In genomic region chr19:50133518-50134492, GRCh38 we compare ENCODE assay signal across 11 cellular contexts. TPM values are rescaled to one million over a fixed set of nuclear protein-coding genes. Genes with fewer than 3 reads are reported as not detected.
DNase-seq lines count a peak whose midpoint lies in the region; ATAC-seq, FAIRE-seq and TF ChIP-seq lines count a peak whose summit lies in the region.
"Not testable (repeated sequence)": the region's sequence is repeated elsewhere in the genome, so short reads cannot be mapped to it uniquely, and the experiment has no call there.
"Had no signal": no experiment of that assay in that cellular context is flagged by ENCODE, and none has a peak within 500 bp of the region (broad histone marks: within the 10 kb centered on the region; RNA-seq: fewer than 3 reads in every experiment).

No MANE protein-coding gene starts in this region.

- not testable (repeated sequence) for H3K9me3 Mint-ChIP-seq in H9

- H3K27ac ChIP-seq in H9 (ENCODE audit: insufficient read length, low read depth, low read length); Panc1 (ENCODE audit: low read length); K562 (ENCODE audit: extremely low read depth, low read depth, low read length); HepG2 (ENCODE audit: extremely low read length, insufficient read depth, low read length); upper lobe of right lung: not testable (repeated sequence)
- peak overlapping the region; percentile 53; the same call in 1 of the 2 replicates for H3K27ac ChIP-seq in VCaP

- POLR2A ChIA-PET in Panc1 (lab: Charles Lee); K562 (lab: Yijun Ruan, JAX); HepG2 (lab: Yijun Ruan, JAX): not testable (repeated sequence)

- not testable (repeated sequence) for H3K79me1 ChIP-seq in H9 (ENCODE audit: insufficient read depth, low read depth, low read length, poor library complexity, severe bottlenecking)

- intact Hi-C loops in Panc1 (cut with micrococcal nuclease; ENCODE audit: unreplicated experiment); K562 (cut with micrococcal nuclease); HepG2 (cut with micrococcal nuclease; ENCODE audit: unreplicated experiment); posterior vena cava (cut with DNase I); upper lobe of right lung (cut with DNase I): not testable (repeated sequence)

- H3K14ac ChIP-seq in H9 (ENCODE audit: insufficient read depth, low read length): not testable (repeated sequence)

- H3K27ac Mint-ChIP-seq in H9: not testable (repeated sequence)

- not testable (repeated sequence) for H3K9ac ChIP-seq in H9 (ENCODE audit: extremely low read depth, insufficient read length, low read length); K562 (ENCODE audit: insufficient read depth in 1 of 2, low read depth in 2 of 2, low read length in 2 of 2); HepG2 (ENCODE audit: insufficient read depth, low read depth, low read length)

- in situ Hi-C loops in Panc1 (cut with HindIII; ENCODE audit: low pct_unique_long_range_greater_than_20kb, low sequenced_read_pairs); K562 (cut with MboI); HepG2 (cut with HindIII; ENCODE audit: extremely low pct_ligation_motif_present, low pct_unique_long_range_greater_than_20kb): not testable (repeated sequence)

- not testable (repeated sequence) for H3K9me1 ChIP-seq in K562 (ENCODE audit: control insufficient read depth, insufficient read depth, low read length)

- H3K23ac ChIP-seq in H9 (ENCODE audit: insufficient read length, low read depth, low read length): not testable (repeated sequence)

- not testable (repeated sequence) for TF ChIP-seq EP300 in K562 (IDR thresholded peaks at IDR 0.05; ENCODE audit: low read length); HepG2 (IDR thresholded peaks at IDR 0.05; ENCODE audit: low read depth in 2 of 2, low read length in 2 of 2); HepG2 (CRISPR knock-in tag; IDR thresholded peaks at IDR 0.05; ENCODE audit: borderline replicate concordance)

- not testable (repeated sequence) for H4K91ac ChIP-seq in H9 (ENCODE audit: insufficient read length, low read depth, low read length)

- H3K4me3 Mint-ChIP-seq in H9: not testable (repeated sequence)

- DNase-seq in H9; Panc1 (ENCODE audit: low read depth, low spot score); K562 (ENCODE audit: extremely low read depth in 1 of 4, low spot score in 3 of 4); HepG2 (ENCODE audit: low spot score): not testable (repeated sequence)
- peak; percentile 3 for DNase-seq in posterior vena cava (ENCODE audit: low spot score)
- peak; percentile 63 for DNase-seq in upper lobe of right lung

- H4K8ac ChIP-seq in H9 (replicated peaks; ENCODE audit: insufficient read length, low read depth, low read length): not testable (repeated sequence)

- not testable (repeated sequence) for TF ChIP-seq POLR2A in K562 (conservative IDR thresholded peaks at IDR 0.05); HepG2 (IDR thresholded peaks at IDR 0.05; ENCODE audit: insufficient read depth in 1 of 2, low read depth in 2 of 2, low read length in 2 of 2)

- not testable (repeated sequence) for H2BK20ac ChIP-seq in H9 (ENCODE audit: low read depth, low read length, poor library complexity, severe bottlenecking)

- not testable (repeated sequence) for H3K4me3 ChIP-seq in Panc1 (ENCODE audit: low read depth in 2 of 2, low read length in 2 of 2); HepG2 (replicated peaks in 1 of 3; ENCODE audit: insufficient read depth in 1 of 3, low read depth in 2 of 3, low read length in 3 of 3); upper lobe of right lung
- H3K4me3 ChIP-seq in K562: peak overlapping the region; percentile 22; the same call in 1 of the 2 replicates

- H3K18ac ChIP-seq in H9 (ENCODE audit: insufficient read length, low read depth, low read length): not testable (repeated sequence)

- not testable (repeated sequence) for ATAC-seq in Panc1, K562, HepG2, upper lobe of right lung

- CTCF ChIA-PET in Panc1 (lab: Charles Lee); K562 (lab: Yijun Ruan, JAX; ENCODE audit: low intra/inter-chr PET ratio); HepG2 (lab: Yijun Ruan, JAX; ENCODE audit: low intra/inter-chr PET ratio, low total read pairs): not testable (repeated sequence)

- not testable (repeated sequence) for H3K36me3 ChIP-seq in Panc1 (ENCODE audit: control insufficient read depth, insufficient read depth, low read length); K562 (ENCODE audit: control insufficient read depth, insufficient read depth, low read length); HepG2 (replicated peaks in 1 of 2; ENCODE audit: control insufficient read depth in 1 of 2, insufficient read depth in 2 of 2, low read length in 2 of 2); upper lobe of right lung

- not testable (repeated sequence) for H2BK15ac ChIP-seq in H9 (ENCODE audit: low read depth, low read length)

- H3K4me2 ChIP-seq in H9 (ENCODE audit: insufficient read depth, insufficient read length, low read length); HepG2 (ENCODE audit: low read depth, low read length): not testable (repeated sequence)
- peak overlapping the region; percentile 49 for H3K4me2 ChIP-seq in K562 (ENCODE audit: insufficient read depth, low read length)

- BruUV-seq in Panc1 (replicated peaks; lab: Mats Ljungman, UMichigan); K562 (replicated peaks; lab: Mats Ljungman, UMichigan); HepG2 (replicated peaks; lab: Mats Ljungman, UMichigan): not testable (repeated sequence)

- not testable (repeated sequence) for H3K23me2 ChIP-seq in H9 (ENCODE audit: insufficient read length, low read depth, low read length, poor library complexity, severe bottlenecking)

- H3K27me3 Mint-ChIP-seq in H9 (ENCODE audit: low read depth): not testable (repeated sequence)

- H4K5ac ChIP-seq in H9 (ENCODE audit: insufficient read length, low read depth, low read length): not testable (repeated sequence)

- H2BK120ac ChIP-seq in H9 (ENCODE audit: low read depth, low read length, poor library complexity, severe bottlenecking): peak overlapping the region; percentile 61

- not testable (repeated sequence) for H3K27me3 ChIP-seq in H9 (ENCODE audit: insufficient read depth, low read length); Panc1 (ENCODE audit: control insufficient read depth, insufficient read depth, low read length); K562 (ENCODE audit: control insufficient read depth in 2 of 2, insufficient read depth in 2 of 2, low read length in 2 of 2); HepG2 (ENCODE audit: control insufficient read depth in 1 of 2, insufficient read depth in 2 of 2, low read length in 2 of 2)
- H3K27me3 ChIP-seq in upper lobe of right lung: peaks cover 13% of the 10 kb centered on the region

- H3K36me3 Mint-ChIP-seq in H9 (ENCODE audit: insufficient read depth in 1 of 3, low read depth in 3 of 3): not testable (repeated sequence)

- H2AK5ac ChIP-seq in H9 (ENCODE audit: insufficient read length, low read length): not testable (repeated sequence)

- H3T11ph ChIP-seq in H9 (ENCODE audit: low read length): not testable (repeated sequence)

- H2AFZ ChIP-seq in H9 (ENCODE audit: low read length); K562 (ENCODE audit: low read depth, low read length); HepG2 (ENCODE audit: low read length): not testable (repeated sequence)

- not testable (repeated sequence) for H3K9me3 ChIP-seq in H9 (ENCODE audit: control insufficient read depth, low read depth, low read length); Panc1 (ENCODE audit: control insufficient read depth, insufficient read depth, low read depth, low read length); K562 (replicated peaks; ENCODE audit: control insufficient read depth, insufficient read depth, low read depth, low read length); HepG2 (ENCODE audit: low read length); upper lobe of right lung

- not testable (repeated sequence) for H2BK12ac ChIP-seq in H9 (ENCODE audit: insufficient read length, low read depth, low read length)

- WGBS in H9 (ENCODE audit: extremely low coverage, insufficient read length, low lambda C conversion rate): no CpG with 5 or more reads among the region's 31 CpGs
- WGBS in K562 (ENCODE audit: insufficient coverage, low coverage, missing lambda C conversion rate): 11% methylated on average over 16 of the region's 31 CpGs
- WGBS in HepG2 (ENCODE audit: low lambda C conversion rate): 42% methylated on average over 25 of the region's 31 CpGs

- not testable (repeated sequence) for H3K4me1 ChIP-seq in H9 (ENCODE audit: insufficient read depth, low read length); Panc1 (ENCODE audit: control insufficient read depth, insufficient read depth, low read length); K562 (replicated peaks in 1 of 2; ENCODE audit: control insufficient read depth in 2 of 2, insufficient read depth in 2 of 2, low read length in 2 of 2); upper lobe of right lung
- peaks cover 13% of the 10 kb centered on the region for H3K4me1 ChIP-seq in HepG2 (ENCODE audit: insufficient read depth, low read length)

- H3K56ac ChIP-seq in H9 (ENCODE audit: insufficient read length, low read depth, low read length): not testable (repeated sequence)

- H3K4ac ChIP-seq in H9 (ENCODE audit: low read depth, low read length): not testable (repeated sequence)

- H2BK5ac ChIP-seq in H9 (ENCODE audit: insufficient read length, low read length): not testable (repeated sequence)

- not testable (repeated sequence) for FAIRE-seq in K562 (lab: Jason Lieb, UNC); HepG2 (lab: Jason Lieb, UNC)

- not testable (repeated sequence) for H3K79me2 ChIP-seq in H9 (ENCODE audit: insufficient read depth, low read length); K562 (ENCODE audit: control insufficient read depth, insufficient read depth, low read length); HepG2 (ENCODE audit: insufficient read depth, low read length)

- peak; percentile 40; the same call in 2 of the 3 replicates for TF ChIP-seq CTCF in H9 (conservative IDR thresholded peaks at IDR 0.05)
- peak; percentile 63 for TF ChIP-seq CTCF in Panc1 (IDR thresholded peaks at IDR 0.05)
- TF ChIP-seq CTCF in VCaP (conservative IDR thresholded peaks at IDR 0.05); K562 (IDR thresholded peaks at IDR 0.05 in 2 of 3, conservative IDR thresholded peaks at IDR 0.05 in 1 of 3; ENCODE audit: insufficient read depth in 2 of 3, low read depth in 1 of 3, low read length in 3 of 3); upper lobe of right lung (IDR thresholded peaks at IDR 0.05): not testable (repeated sequence)
- 0 out of 2 replicates have a peak, but pooled peaks have one; percentile 24 for TF ChIP-seq CTCF in HepG2 (CRISPR knock-in tag; IDR thresholded peaks at IDR 0.05)

- H4K20me1 ChIP-seq in H9 (ENCODE audit: control insufficient read depth, insufficient read depth, insufficient read length); K562 (replicated peaks; ENCODE audit: control insufficient read depth, insufficient read depth, low read length); HepG2 (ENCODE audit: insufficient read depth, low read length): not testable (repeated sequence)

- H3K4me1 Mint-ChIP-seq in H9: not testable (repeated sequence)

- TF ChIP-seq RAD21 in K562 (CRISPR knock-in tag; conservative IDR thresholded peaks at IDR 0.05 in 1 of 2, IDR thresholded peaks at IDR 0.05 in 1 of 2); HepG2 (CRISPR knock-in tag; IDR thresholded peaks at IDR 0.05): not testable (repeated sequence)

RNA-seq across cellular contexts. Expression of gene IZUMO2, which starts 29.3 kb away (rescaled TPM):
- total RNA-seq in H9 (2021) (0.81 TPM in 1 of 2 replicates, not detected in the other), Panc1 (2021; ENCODE audit: unreplicated experiment) (not detected), K562 (2014; rRNA removed) (not detected in 2 replicates), K562 (2014; rRNA removed; fragmentation: Illumina TruSeq; extraction: Trizol) (not detected in 2 replicates), K562 (2015; rRNA removed; fragmentation: Illumina TruSeq; extraction: Trizol) (not detected in 2 replicates), K562 (2021) (not detected in 2 replicates), HepG2 (2016; rRNA removed; fragmentation: Illumina TruSeq; extraction: Trizol) (not detected in 2 replicates), posterior vena cava (not detected), upper lobe of right lung (not detected)
- polyA plus RNA-seq in Panc1 (2012; ENCODE audit: insufficient read length): not detected
- not detected in 2 replicates for total RNA-seq in K562 (2011; cell fraction: chromatin; rRNA removed; ENCODE audit: low replicate concordance)
- total RNA-seq in K562 (2011; cell fraction: nucleolus; rRNA removed): not detected in 2 replicates
- not detected in 2 replicates for total RNA-seq in K562 (2011; cell fraction: nucleoplasm; rRNA removed)
- polyA plus RNA-seq in K562 (2011; rRNA removed) (not detected in 2 replicates), K562 (2014; fragmentation: Illumina TruSeq; extraction: Trizol) (not detected in 2 replicates), K562 (2014; fragmentation: Nextera tagmentation; extraction: Ambion mirVana) (not detected), K562 (2014; rRNA removed) (not detected in 2 replicates), HepG2 (2011; rRNA removed) (not detected in 2 replicates)
- polyA plus RNA-seq in K562 (2011; cell fraction: cytosol; rRNA removed): not detected in 2 replicates
- not detected in 2 replicates for polyA plus RNA-seq in K562 (2011; cell fraction: nucleus; rRNA removed)
- not detected in 2 replicates for polyA plus RNA-seq in K562 (2012)
- polyA minus RNA-seq in K562 (2011; rRNA and poly(A)+ RNA removed): not detected in 2 replicates
- polyA minus RNA-seq in K562 (2011; cell fraction: cytosol; rRNA and poly(A)+ RNA removed): not detected in 2 replicates
- polyA minus RNA-seq in K562 (2011; cell fraction: nucleus; rRNA and poly(A)+ RNA removed): not detected in 2 replicates
- total RNA-seq in HepG2 (2016; cell fraction: cytosol; rRNA removed; fragmentation: Illumina TruSeq; extraction: Trizol; ENCODE audit: low read depth): not detected in 2 replicates
- total RNA-seq in HepG2 (2016; cell fraction: insoluble cytoplasmic fraction; rRNA removed; fragmentation: Illumina TruSeq; extraction: Trizol): not detected in 2 replicates
- total RNA-seq in HepG2 (2016; cell fraction: membrane; rRNA removed; fragmentation: Illumina TruSeq; extraction: Trizol): not detected in 2 replicates
- not detected in 2 replicates for total RNA-seq in HepG2 (2016; cell fraction: nucleus; rRNA removed; fragmentation: Illumina TruSeq; extraction: Trizol)
- not detected in 2 replicates for polyA plus RNA-seq in HepG2 (2011; cell fraction: cytosol; rRNA removed)
- not detected in 2 replicates for polyA plus RNA-seq in HepG2 (2011; cell fraction: nucleus; rRNA removed)
- not detected in 2 replicates for polyA plus RNA-seq in HepG2 (2012)
- polyA plus RNA-seq in HepG2 (2016; cell fraction: cytosol; fragmentation: Illumina TruSeq; extraction: Trizol; ENCODE audit: low read depth): not detected in 2 replicates
- not detected in 2 replicates for polyA plus RNA-seq in HepG2 (2016; cell fraction: insoluble cytoplasmic fraction; fragmentation: Illumina TruSeq; extraction: Trizol; ENCODE audit: low read depth)
- not detected in 2 replicates for polyA plus RNA-seq in HepG2 (2016; cell fraction: membrane; fragmentation: Illumina TruSeq; extraction: Trizol; ENCODE audit: low read depth)
- polyA plus RNA-seq in HepG2 (2016; cell fraction: nucleus; fragmentation: Illumina TruSeq; extraction: Trizol; ENCODE audit: insufficient read depth, low read depth): not detected in 2 replicates
- not detected in 2 replicates for polyA minus RNA-seq in HepG2 (2011; rRNA and poly(A)+ RNA removed; ENCODE audit: low replicate concordance)
- polyA minus RNA-seq in HepG2 (2011; cell fraction: cytosol; rRNA and poly(A)+ RNA removed): not detected in 2 replicates
- not detected in 2 replicates for polyA minus RNA-seq in HepG2 (2011; cell fraction: nucleus; rRNA and poly(A)+ RNA removed)
- total RNA-seq: A673; Calu3; CD8-positive, alpha-beta T cell had no signal
- polyA plus RNA-seq: AG04450 had no signal
